ENCODE assay signal across 8 cellular contexts in genomic region chr13:46176756-46177155, GRCh38. TPM values are rescaled to one million over a fixed set of nuclear protein-coding genes. Genes with fewer than 3 reads are reported as not detected.
DNase-seq lines count a peak whose midpoint lies in the region; ATAC-seq and TF ChIP-seq lines count a peak whose summit lies in the region.

No MANE protein-coding gene starts in this region.

- TF ChIP-seq CTCF in CD4-positive, alpha-beta T cell (IDR thresholded peaks at IDR 0.05), result no peak

- H3K9me3 Mint-ChIP-seq in CD4-positive, alpha-beta T cell, result no peaks in the 10 kb centered on the region
- H3K9me3 Mint-ChIP-seq in effector memory CD8-positive, alpha-beta T cell, result no peaks in the 10 kb centered on the region

- H3K9me3 ChIP-seq in CD4-positive, alpha-beta T cell (ENCODE audit: control insufficient read depth, low read length), result no peaks in the 10 kb centered on the region
- no peaks in the 10 kb centered on the region for H3K9me3 ChIP-seq in KOPT-K1 (ENCODE audit: insufficient read depth, low read length, poor library complexity, severe bottlenecking)

- H3K4me3 Mint-ChIP-seq in CD4-positive, alpha-beta T cell, result peak overlapping the region; percentile 72
- peak overlapping the region; percentile 91 to 98 for H3K4me3 Mint-ChIP-seq in effector memory CD8-positive, alpha-beta T cell

- peaks cover 64% of the 10 kb centered on the region for H3K36me3 Mint-ChIP-seq in CD4-positive, alpha-beta T cell (ENCODE audit: low read depth)
- H3K36me3 Mint-ChIP-seq in effector memory CD8-positive, alpha-beta T cell (ENCODE audit: insufficient read depth), result peaks cover 78% of the 10 kb centered on the region

- H3K27me3 Mint-ChIP-seq in CD4-positive, alpha-beta T cell, result no peaks in the 10 kb centered on the region
- no peaks in the 10 kb centered on the region for H3K27me3 Mint-ChIP-seq in effector memory CD8-positive, alpha-beta T cell

- H3K36me3 ChIP-seq in KOPT-K1 (ENCODE audit: insufficient read depth, low read length), result peaks cover 67% of the 10 kb centered on the region

- no peak for DNase-seq in CD4-positive, alpha-beta T cell
- DNase-seq in effector memory CD8-positive, alpha-beta T cell, result no peak
- DNase-seq in NCI-H524 (lab: John Stamatoyannopoulos, UW) (no peak), HuH-7.5 (ENCODE audit: low spot score) (no peak), DMS153 (lab: John Stamatoyannopoulos, UW) (no peak), NCI-H1436 treated with DMSO at 0.1 percent for 48 hours (lab: John Stamatoyannopoulos, UW) (no peak)

- ATAC-seq in CD4-positive, alpha-beta T cell (ENCODE audit: poor library complexity), result no peak
- ATAC-seq in GM21390 (IDR thresholded peaks at IDR 0.05; ENCODE audit: unreplicated experiment), result peak; percentile 42
- ATAC-seq in effector memory CD8-positive, alpha-beta T cell (replicated peaks), result peak; percentile 8

- peaks cover 77% of the 10 kb centered on the region for H3K4me1 Mint-ChIP-seq in CD4-positive, alpha-beta T cell (ENCODE audit: low read depth)
- peaks cover 55 to 78% of the 10 kb centered on the region in 2 donors for H3K4me1 Mint-ChIP-seq in effector memory CD8-positive, alpha-beta T cell (ENCODE audit: low read depth in 2 of 2)

- H3K27ac ChIP-seq in CD4-positive, alpha-beta T cell (ENCODE audit: low read depth, low read length), result peak overlapping the region; percentile 75
- peak overlapping the region; percentile 93 for H3K27ac ChIP-seq in KOPT-K1 (ENCODE audit: low read depth, low read length, poor library complexity, severe bottlenecking)

- CTCF ChIA-PET in CD4-positive, alpha-beta T cell (lab: Charles Lee), result interaction anchor here (0.8 to 4.4 kb wide), 3 partner anchors 8 to 50 kb away, joined by 3 to 38 read pairs (median 5); no protein-coding TSS in a partner anchor

- H3K27me3 ChIP-seq in CD4-positive, alpha-beta T cell (ENCODE audit: control insufficient read depth, insufficient read depth, low read length), result no peaks in the 10 kb centered on the region

- intact Hi-C loops in CD4-positive, alpha-beta T cell (cut with DNase I, micrococcal nuclease), result no loop called here

- H3K27ac Mint-ChIP-seq in CD4-positive, alpha-beta T cell, result peak overlapping the region; percentile 98
- peak overlapping the region; percentile 95 to 97 for H3K27ac Mint-ChIP-seq in effector memory CD8-positive, alpha-beta T cell

- POLR2A ChIA-PET in CD4-positive, alpha-beta T cell (lab: Charles Lee), result interaction anchor here (1.0 to 15.5 kb wide), 6 partner anchors 7 to 137 kb away, joined by 3 to 217 read pairs (median 26); no protein-coding TSS in a partner anchor

RNA-seq across cellular contexts. Expression of gene LCP1, which starts 5.2 kb away (rescaled TPM):
- total RNA-seq in CD4-positive, alpha-beta T cell, result 100 to 1,000 TPM; 266 to 276 TPM

RNA-seq across cellular contexts. Expression of gene LRRC63, which starts 35.0 kb away (rescaled TPM):
- total RNA-seq in CD4-positive, alpha-beta T cell, result under 1 TPM in 1 of 2 experiments, not detected in 1; 0.17 TPM
